In genomic region chr20:58650776-58651547, GRCh38 we compare ENCODE assay signal across 8 cellular contexts. TPM values are rescaled to one million over a fixed set of nuclear protein-coding genes. Genes with fewer than 3 reads are reported as not detected.
DNase-seq lines count a peak whose midpoint lies in the region; ATAC-seq lines count a peak whose summit lies in the region.

A gene with protein sequence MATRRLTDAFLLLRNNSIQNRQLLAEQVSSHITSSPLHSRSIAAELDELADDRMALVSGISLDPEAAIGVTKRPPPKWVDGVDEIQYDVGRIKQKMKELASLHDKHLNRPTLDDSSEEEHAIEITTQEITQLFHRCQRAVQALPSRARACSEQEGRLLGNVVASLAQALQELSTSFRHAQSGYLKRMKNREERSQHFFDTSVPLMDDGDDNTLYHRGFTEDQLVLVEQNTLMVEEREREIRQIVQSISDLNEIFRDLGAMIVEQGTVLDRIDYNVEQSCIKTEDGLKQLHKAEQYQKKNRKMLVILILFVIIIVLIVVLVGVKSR (plus strand): TSS chr20:58651283. CDS start chr20:58652007, 724 bp downstream.

- H3K9me3 Mint-ChIP-seq in activated CD4-positive, alpha-beta T cell treated with anti-CD3 and anti-CD28 coated beads for 36 hours (ENCODE audit: low read depth) = no peaks in the 10 kb centered on the region

- intact Hi-C loops in activated CD4-positive, alpha-beta T cell treated with anti-CD3 and anti-CD28 coated beads for 36 hours (cut with DNase I, micrococcal nuclease) = loop anchor here (1.0 to 5.0 kb wide), 20 partner anchors 41 to 1299 kb away; partner anchors contain the start of genes GNAS (in 2 of the 2), NPEPL1 (in 2 of the 2), GNAS-AS1 (in 1 of the 2) and NELFCD (in 1 of the 2)

- peak within 1 kb of the TSS; percentile 100 for H3K27ac Mint-ChIP-seq in activated CD4-positive, alpha-beta T cell treated with anti-CD3 and anti-CD28 coated beads for 36 hours

- H3K4me3 Mint-ChIP-seq in activated CD4-positive, alpha-beta T cell treated with anti-CD3 and anti-CD28 coated beads for 36 hours = peak within 1 kb of the TSS; percentile 100

- ATAC-seq in GM19025 (IDR thresholded peaks at IDR 0.05; ENCODE audit: low read depth, unreplicated experiment) (peak; percentile 62), HG03378 (IDR thresholded peaks at IDR 0.05; ENCODE audit: unreplicated experiment) (peak; percentile 41)
- peak; percentile 84 for ATAC-seq in activated CD4-positive, alpha-beta T cell treated with anti-CD3 and anti-CD28 coated beads for 36 hours

- CTCF ChIA-PET in activated CD4-positive, alpha-beta T cell treated with anti-CD3 and anti-CD28 coated beads for 36 hours (lab: Charles Lee) = interaction anchor here (0.6 to 2.4 kb wide), 18 partner anchors 8 to 805 kb away, joined by 3 to 20 read pairs (median 3); no protein-coding TSS in a partner anchor

- H3K4me1 Mint-ChIP-seq in activated CD4-positive, alpha-beta T cell treated with anti-CD3 and anti-CD28 coated beads for 36 hours = peaks cover 19% of the 10 kb centered on the region

- peaks cover 25% of the 10 kb centered on the region for H3K36me3 Mint-ChIP-seq in activated CD4-positive, alpha-beta T cell treated with anti-CD3 and anti-CD28 coated beads for 36 hours (ENCODE audit: low read depth)

- DNase-seq in AG08396 (ENCODE audit: low spot score) (peak; percentile 96), NCI-H510A (lab: John Stamatoyannopoulos, UW) (peak; percentile 81), kidney tubule cell (ENCODE audit: low spot score) (peak; percentile 95)
- peak; percentile 95 for DNase-seq in activated CD4-positive, alpha-beta T cell treated with anti-CD3 and anti-CD28 coated beads for 36 hours
- DNase-seq in stimulated activated CD4-positive, alpha-beta T cell treated with anti-CD3 and anti-CD28 coated beads, Interleukin-1b, Interleukin-23, amount 100 ng/mL, for 1 hour (ENCODE audit: low read depth in 2 of 2) = peak; percentile 67 to 69

- no peaks in the 10 kb centered on the region for H3K27me3 Mint-ChIP-seq in activated CD4-positive, alpha-beta T cell treated with anti-CD3 and anti-CD28 coated beads for 36 hours

- POLR2A ChIA-PET in activated CD4-positive, alpha-beta T cell treated with anti-CD3 and anti-CD28 coated beads for 36 hours (lab: Charles Lee) = interaction anchor here (0.5 to 2.6 kb wide), 7 partner anchors 9 to 416 kb away, joined by 3 to 23 read pairs (median 4); no protein-coding TSS in a partner anchor

- H3K27ac ChIP-seq in cingulate gyrus (ENCODE audit: low read depth, low read length) = peak within 1 kb of the TSS; percentile 90

RNA-seq across cellular contexts. Expression of the gene that starts here (rescaled TPM):
- 100 to 1,000 TPM; 101 to 110 TPM for total RNA-seq in activated CD4-positive, alpha-beta T cell treated with anti-CD3 and anti-CD28 coated beads for 36 hours

Comparison
In these comparisons a context has a peak if more than half of its experiments do, and no peak if none do; other contexts are left out.
1. Peak in every context shown above with its lines: DNase-seq, ATAC-seq and H3K27ac ChIP-seq.